23 cellular contexts compared by ENCODE assay signal in genomic region chr10:3339121-3339520, GRCh38.
"Had no signal": no experiment of that assay in that cellular context is flagged by ENCODE, and none has a peak within 500 bp of the region (broad histone marks: within the 10 kb centered on the region; RNA-seq: fewer than 3 reads in every experiment).

No MANE protein-coding gene starts in this region.

- DNase-seq: effector memory CD8-positive, alpha-beta T cell; mucosa of descending colon; naive B cell; posterior cingulate gyrus; psoas muscle; right cardiac atrium; stimulated activated CD4-positive, alpha-beta T cell treated with anti-CD3 and anti-CD28 coated beads, Interleukin-15, amount 100 ng/mL, for 24 hours; stimulated activated CD4-positive, alpha-beta T cell treated with anti-CD3 and anti-CD28 coated beads, Interleukin-2, amount 100 ng/mL, for 48 hours; stimulated activated CD8-positive, alpha-beta memory T cell treated with anti-CD3 and anti-CD28 coated beads, Interleukin-4, amount 100 ng/mL, for 48 hours; stimulated activated naive CD4-positive, alpha-beta T cell; stimulated activated naive CD8-positive, alpha-beta T cell treated with anti-CD3 and anti-CD28 coated beads, Interleukin-15, amount 100 ng/mL, for 72 hours; transverse colon; upper lobe of right lung; uterus had no signal

- H3K27me3 ChIP-seq: suprapubic skin, transverse colon, upper lobe of right lung, uterus had no signal

- FAIRE-seq: endometrium, frontal cortex, keratinocyte had no signal

- H3K36me3 ChIP-seq: suprapubic skin, transverse colon, upper lobe of right lung, uterus had no signal

- H3K27ac ChIP-seq: coronary artery, psoas muscle, suprapubic skin, transverse colon, upper lobe of right lung, uterus had no signal

- H3K4me1 ChIP-seq: psoas muscle, suprapubic skin, transverse colon, upper lobe of right lung, uterus had no signal

- ATAC-seq: effector memory CD8-positive, alpha-beta T cell; left lobe of liver; mucosa of descending colon; natural killer cell treated with Interleukin-12 subunit alpha and Interleukin-12 subunit beta and Interleukin-15 and Interleukin-18, amount 100 ng/mL, for 72 hours; psoas muscle; right cardiac atrium had no signal

- H3K4me3 ChIP-seq: coronary artery, lung, mucosa of descending colon, psoas muscle, skin epidermis, suprapubic skin, transverse colon, upper lobe of right lung, uterus had no signal

- H3K9me3 ChIP-seq: mucosa of descending colon, psoas muscle, suprapubic skin, transverse colon, upper lobe of right lung, uterus had no signal
